ENCODE assay signal across 7 cellular contexts in the genomic region with DNA sequence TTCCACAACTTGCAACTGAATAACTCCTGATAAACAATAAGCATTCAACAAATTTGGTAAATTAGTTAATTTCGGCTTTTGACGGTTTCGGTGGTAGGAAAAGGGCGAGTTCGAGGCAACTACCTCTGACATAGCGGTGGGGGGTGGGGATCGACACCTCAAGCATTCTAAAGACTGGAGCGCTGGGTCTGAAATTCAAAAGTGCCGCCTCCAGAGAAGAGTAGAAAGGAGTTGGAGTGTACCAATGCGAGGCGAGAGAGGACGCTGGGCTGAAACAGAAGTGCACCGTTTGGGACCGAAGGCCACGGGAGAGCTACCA. TPM values are rescaled to one million over a fixed set of nuclear protein-coding genes. Genes with fewer than 3 reads are reported as not detected.
DNase-seq lines count a peak whose midpoint lies in the region; ATAC-seq and TF ChIP-seq lines count a peak whose summit lies in the region.

No MANE protein-coding gene starts in this region.

- H3K9me3 ChIP-seq in NT2/D1 (ENCODE audit: insufficient read depth, low read length): no peaks in the 10 kb centered on the region
- no peaks in the 10 kb centered on the region for H3K9me3 ChIP-seq in effector memory CD4-positive, alpha-beta T cell (ENCODE audit: control insufficient read depth, low read length)
- H3K9me3 ChIP-seq in neural cell (ENCODE audit: low read length): no peaks in the 10 kb centered on the region

- H3K4me2 ChIP-seq in neural cell (ENCODE audit: low read length): peak overlapping the region; percentile 68

- H3K27ac ChIP-seq in effector memory CD4-positive, alpha-beta T cell (ENCODE audit: insufficient read depth, low read length, poor library complexity, severe bottlenecking): peak overlapping the region; percentile 89
- peak overlapping the region; percentile 84 for H3K27ac ChIP-seq in neural cell (ENCODE audit: low read length)

- H3F3A ChIP-seq in neural cell (ENCODE audit: insufficient read depth, low read length, poor library complexity, severe bottlenecking): no peaks in the 10 kb centered on the region

- no peak for TF ChIP-seq EP300 in neural cell (conservative IDR thresholded peaks at IDR 0.05; ENCODE audit: poor library complexity, severe bottlenecking)

- TF ChIP-seq CTCF in HFF-Myc (IDR thresholded peaks at IDR 0.05; ENCODE audit: low read depth, low read length, missing control alignments): no peak
- TF ChIP-seq CTCF in neural cell (IDR thresholded peaks at IDR 0.05; ENCODE audit: poor library complexity, severe bottlenecking): no peak

- H3K27me3 ChIP-seq in NT2/D1 (ENCODE audit: insufficient read depth, insufficient read length): no peaks in the 10 kb centered on the region
- no peaks in the 10 kb centered on the region for H3K27me3 ChIP-seq in effector memory CD4-positive, alpha-beta T cell (replicated peaks; ENCODE audit: control insufficient read depth, insufficient read depth, low read length, poor library complexity, severe bottlenecking)
- H3K27me3 ChIP-seq in neural cell (ENCODE audit: insufficient read depth, low read depth, low read length): no peaks in the 10 kb centered on the region

- H3K36me3 ChIP-seq in NT2/D1 (ENCODE audit: insufficient read depth, insufficient read length, low read length) (peaks cover 39% of the 10 kb centered on the region), neural cell (ENCODE audit: insufficient read depth, low read length) (no peaks in the 10 kb centered on the region)
- no peaks in the 10 kb centered on the region for H3K36me3 ChIP-seq in effector memory CD4-positive, alpha-beta T cell (ENCODE audit: control insufficient read depth, insufficient read depth, low read length)

- no peaks in the 10 kb centered on the region for H4K20me1 ChIP-seq in neural cell (ENCODE audit: insufficient read depth)

- H3K9ac ChIP-seq in NT2/D1 (ENCODE audit: insufficient read length, low read depth): peak overlapping the region; percentile 99
- H3K9ac ChIP-seq in neural cell (ENCODE audit: low read length): peak overlapping the region; percentile 78

- TF ChIP-seq RAD21 in neural cell (conservative IDR thresholded peaks at IDR 0.05): no peak

- ATAC-seq in GM18867 (IDR thresholded peaks at IDR 0.05; ENCODE audit: unreplicated experiment): peak; percentile 20

- H3K4me3 ChIP-seq in HFF-Myc (replicated peaks; ENCODE audit: low read depth, low read length) (peak overlapping the region; percentile 51), NT2/D1 (ENCODE audit: insufficient read length, low read depth) (peak overlapping the region; percentile 96), neural cell (ENCODE audit: low read length) (peak overlapping the region; percentile 77)
- H3K4me3 ChIP-seq in effector memory CD4-positive, alpha-beta T cell (ENCODE audit: insufficient read depth, low read depth, low read length, poor library complexity, severe bottlenecking): peak overlapping the region; percentile 61

- peaks cover 16% of the 10 kb centered on the region for H3K79me2 ChIP-seq in neural cell (replicated peaks; ENCODE audit: insufficient read depth, low read length)

- peak overlapping the region; percentile 33 for H2AFZ ChIP-seq in neural cell (ENCODE audit: low read depth, low read length)

- peaks cover 9% of the 10 kb centered on the region for H3K4me1 ChIP-seq in NT2/D1 (ENCODE audit: insufficient read depth, insufficient read length)
- H3K4me1 ChIP-seq in effector memory CD4-positive, alpha-beta T cell (ENCODE audit: control insufficient read depth, insufficient read depth, low read length, poor library complexity, severe bottlenecking): peaks cover 7% of the 10 kb centered on the region

- H3K9me2 ChIP-seq in neural cell (ENCODE audit: insufficient read depth, low read length): no peaks in the 10 kb centered on the region

- no peak for DNase-seq in HFF-Myc (ENCODE audit: extremely low read depth, low read depth)
- DNase-seq in NT2/D1 (ENCODE audit: low read depth, low spot score): no peak
- no peak for DNase-seq in effector memory CD4-positive, alpha-beta T cell
- DNase-seq in AML-193 (lab: John Stamatoyannopoulos, UW): no peak
- DNase-seq in stimulated activated CD4-positive, alpha-beta T cell treated with anti-CD3 and anti-CD28 coated beads, Interleukin-4, amount 100 ng/mL, for 1 hour: no peak

TF ChIP-seq in neural cell, 6 proteins besides CTCF, POLR2A, EP300 and RAD21:
- no peak for TF ChIP-seq TAF1 (IDR thresholded peaks at IDR 0.05; ENCODE audit: low read depth)
- TF ChIP-seq MXI1 (conservative IDR thresholded peaks at IDR 0.05; ENCODE audit: poor library complexity, severe bottlenecking): peak; percentile 39

RNA-seq across cellular contexts. Expression of a gene that starts 0.7 kb away (rescaled TPM):
- polyA plus RNA-seq in neural cell: 11.4 and 12.2 TPM in 2 replicates
- polyA minus RNA-seq in neural cell: 35.8 and 46.3 TPM in 2 replicates

RNA-seq across cellular contexts. Expression of a gene that starts 0.9 kb away (rescaled TPM):
- 0.84 and 2.2 TPM in 2 replicates for polyA plus RNA-seq in neural cell
- 0.69 and 1.2 TPM in 2 replicates for polyA minus RNA-seq in neural cell

RNA-seq across cellular contexts. Expression of a gene that starts 12.4 kb away (rescaled TPM):
- 111 and 112 TPM in 2 replicates for polyA plus RNA-seq in neural cell
- polyA minus RNA-seq in neural cell: 43.5 and 52.8 TPM in 2 replicates
